24 cellular contexts compared by ENCODE assay signal in genomic region chr11:78957481-78958245, GRCh38.
DNase-seq lines count a peak whose midpoint lies in the region; ATAC-seq, FAIRE-seq and TF ChIP-seq lines count a peak whose summit lies in the region.
"Had no signal": no experiment of that assay in that cellular context is flagged by ENCODE, and none has a peak within 500 bp of the region (broad histone marks: within the 10 kb centered on the region; RNA-seq: fewer than 3 reads in every experiment).

No MANE protein-coding gene starts in this region.

- no peak overlapping the region for H2BK120ac ChIP-seq in IMR-90 (ENCODE audit: low read depth, low read length)

- WGBS in IMR-90 (ENCODE audit: extremely low coverage in 2 of 2, insufficient read length in 1 of 2), 2 experiments, result no CpG with 5 or more reads among the region's 5 CpGs
- 88% methylated on average over 3 of the region's 5 CpGs; no CpG with 5 or more reads in 1 of the 2 experiments for WGBS in mesodermal cell (ENCODE audit: insufficient coverage in 2 of 2), 2 experiments
- WGBS in stomach, 5 donors, result 66 to 80% (median 72%) methylated on average over 5 of the region's 5 CpGs

- H3K9me1 ChIP-seq in IMR-90 (ENCODE audit: insufficient read depth, low read length), result peaks cover 3% of the 10 kb centered on the region
- H3K9me1 ChIP-seq in endothelial cell of umbilical vein (replicated peaks; ENCODE audit: control insufficient read depth, extremely low read depth, insufficient read depth, low read length), result no peaks in the 10 kb centered on the region

- POLR2A ChIA-PET in IMR-90 (lab: Charles Lee; ENCODE audit: unreplicated experiment), result no interaction called here
- POLR2A ChIA-PET in endothelial cell of umbilical vein (lab: Charles Lee), result no interaction called here

- H3K9ac ChIP-seq in IMR-90 (ENCODE audit: low read depth, low read length), result no peak overlapping the region
- no peak overlapping the region for H3K9ac ChIP-seq in endothelial cell of umbilical vein (replicated peaks; ENCODE audit: extremely low read depth, insufficient read depth, low read length)

- H3K27ac ChIP-seq in IMR-90 (ENCODE audit: insufficient read depth, low read length), result peak overlapping the region; percentile 41; the same call in 1 of the 2 replicates
- no peak overlapping the region for H3K27ac ChIP-seq in endothelial cell of umbilical vein (ENCODE audit: insufficient read depth, low read depth, low read length)
- H3K27ac ChIP-seq in mesodermal cell (ENCODE audit: low read depth, low read length, severe bottlenecking), result peak overlapping the region; percentile 63
- no peak overlapping the region for H3K27ac ChIP-seq in stomach

- no peak for TF ChIP-seq EP300 in stomach (IDR thresholded peaks at IDR 0.05)

- H4K8ac ChIP-seq in IMR-90 (ENCODE audit: low read depth in 2 of 2, low read length in 2 of 2), result no peak overlapping the region

- intact Hi-C loops in IMR-90 (cut with micrococcal nuclease) (no loop called here), endothelial cell of umbilical vein (cut with micrococcal nuclease) (no loop called here), stomach (cut with DNase I; ENCODE audit: low total_unique reads) (no loop called here)

- no peaks in the 10 kb centered on the region for H3K27me3 ChIP-seq in IMR-90 (ENCODE audit: control insufficient read depth, insufficient read depth, low read length)
- peaks cover 0 to under 1% of the 10 kb centered on the region in 2 experiments for H3K27me3 ChIP-seq in endothelial cell of umbilical vein (ENCODE audit: control insufficient read depth in 2 of 2, insufficient read depth in 2 of 2, low read length in 2 of 2)
- H3K27me3 ChIP-seq in stomach, result peaks cover 0 to 20% (median 13%) of the 10 kb centered on the region in 3 donors

- H3K36me3 ChIP-seq in IMR-90 (ENCODE audit: control insufficient read depth, insufficient read depth, low read length) (no peaks in the 10 kb centered on the region), endothelial cell of umbilical vein (ENCODE audit: control insufficient read depth in 2 of 2, extremely low read depth in 1 of 2, insufficient read depth in 2 of 2, low read length in 2 of 2) (no peaks in the 10 kb centered on the region), mesodermal cell (ENCODE audit: control insufficient read depth, insufficient read depth, low read length) (no peaks in the 10 kb centered on the region), stomach (no peaks in the 10 kb centered on the region)

- TF ChIP-seq POLR2A in IMR-90 (IDR thresholded peaks at IDR 0.05; ENCODE audit: low read depth, low read length) (no peak), endothelial cell of umbilical vein (IDR thresholded peaks at IDR 0.05; ENCODE audit: low read depth, low read length) (no peak), stomach (IDR thresholded peaks at IDR 0.05) (no peak)

- BruUV-seq in IMR-90 (replicated peaks; lab: Mats Ljungman, UMichigan), result no TSS peak
- no TSS peak for BruUV-seq in endothelial cell of umbilical vein (replicated peaks; lab: Mats Ljungman, UMichigan)

- peaks cover 15% of the 10 kb centered on the region for H3K4me1 ChIP-seq in IMR-90 (ENCODE audit: control insufficient read depth, insufficient read depth, low read length)
- H3K4me1 ChIP-seq in endothelial cell of umbilical vein (ENCODE audit: control insufficient read depth, extremely low read depth, insufficient read depth, low read length), result peaks cover 7% of the 10 kb centered on the region
- H3K4me1 ChIP-seq in mesodermal cell (ENCODE audit: control insufficient read depth, insufficient read depth, low read length, poor library complexity, severe bottlenecking), result peaks cover 17% of the 10 kb centered on the region
- peaks cover 0 to 13% (median 4%) of the 10 kb centered on the region in 4 donors for H3K4me1 ChIP-seq in stomach

- H2BK20ac ChIP-seq in IMR-90 (ENCODE audit: low read depth, low read length), result no peak overlapping the region

- H3K4ac ChIP-seq in IMR-90 (ENCODE audit: low read depth, low read length), result no peak overlapping the region

- H3K4me3 ChIP-seq in IMR-90 (ENCODE audit: insufficient read depth, low read depth, low read length) (no peak overlapping the region), endothelial cell of umbilical vein (replicated peaks in 1 of 3; ENCODE audit: insufficient read depth in 1 of 3, low read depth in 1 of 3, low read length in 3 of 3) (no peak overlapping the region), mesodermal cell (ENCODE audit: extremely low read depth, insufficient read depth, low read length, poor library complexity, severe bottlenecking) (no peak overlapping the region), stomach (no peak overlapping the region)
- H3K4me3 ChIP-seq: lung had no signal

- H2BK15ac ChIP-seq in IMR-90 (ENCODE audit: low read depth, low read length), result no peak overlapping the region

- peak; percentile 31 for DNase-seq in AG08395 (ENCODE audit: low spot score)
- DNase-seq in IMR-90, result peak; percentile 63
- DNase-seq in endothelial cell of umbilical vein (ENCODE audit: low read depth, low spot score), result peak; percentile 33
- no peak for DNase-seq in activated naive CD4-positive, alpha-beta T cell treated with Interleukin-2 at 50 U/mL for 16 hours
- no peak for DNase-seq in DMS153 (lab: John Stamatoyannopoulos, UW)
- no peak for DNase-seq in stomach
- DNase-seq: activated CD4-positive, alpha-beta T cell treated with anti-CD3 and anti-CD28 coated beads for 48 hours; caudate nucleus; CD4-positive, alpha-beta T cell; effector CD8-positive, alpha-beta T cell; immature natural killer cell; MM.1S; natural killer cell; NCI-H187; NCI-H446 treated with DMSO at 0.1 percent for 48 hours; SIG-M5; stimulated activated naive CD8-positive, alpha-beta T cell treated with anti-CD3 and anti-CD28 coated beads, Interleukin-15, amount 100 ng/mL, for 72 hours; T-helper 9 cell had no signal

- no peak overlapping the region for H3K4me2 ChIP-seq in IMR-90 (ENCODE audit: low read depth, low read length)
- H3K4me2 ChIP-seq in endothelial cell of umbilical vein (ENCODE audit: insufficient read depth, low read length), result no peak overlapping the region

- H3K18ac ChIP-seq in IMR-90 (ENCODE audit: low read depth, low read length), result 0 out of 2 replicates have a peak overlapping the region, but pooled peaks have one; percentile 25

- dilution Hi-C loops in IMR-90 (cut with HindIII; ENCODE audit: low sequenced_read_pairs, unreplicated experiment), result no loop called here
- dilution Hi-C loops in endothelial cell of umbilical vein (cut with MboI; ENCODE audit: extremely low pct_ligation_motif_present, low sequenced_read_pairs), result no loop called here

- ATAC-seq in IMR-90 (ENCODE audit: low read depth) (peak; percentile 40), HG03095 (IDR thresholded peaks at IDR 0.05; ENCODE audit: unreplicated experiment) (no peak)
- ATAC-seq: activated naive CD4-positive, alpha-beta T cell treated with anti-CD3 and anti-CD28 coated beads, Interleukin-2, amount 50 U/mL, for 72 hours; natural killer cell; stimulated activated naive CD8-positive, alpha-beta T cell treated with anti-CD3 and anti-CD28 coated beads, Interleukin-15, amount 100 ng/mL, for 72 hours had no signal

- no peak overlapping the region for H3K14ac ChIP-seq in IMR-90 (replicated peaks; ENCODE audit: low read depth, low read length)

- H2BK5ac ChIP-seq in IMR-90 (ENCODE audit: low read depth, low read length, poor library complexity, severe bottlenecking), result no peak overlapping the region

- peak; percentile 67 for FAIRE-seq in endothelial cell of umbilical vein (lab: Jason Lieb, UNC)
- FAIRE-seq: GM12892, H1 had no signal

- H2AFZ ChIP-seq in IMR-90 (replicated peaks; ENCODE audit: low read length, poor library complexity) (no peak overlapping the region), endothelial cell of umbilical vein (ENCODE audit: low read depth, low read length) (peak overlapping the region; percentile 45)

- no peaks in the 10 kb centered on the region for H4K20me1 ChIP-seq in IMR-90 (ENCODE audit: insufficient read depth, low read length)
- no peaks in the 10 kb centered on the region for H4K20me1 ChIP-seq in endothelial cell of umbilical vein (replicated peaks; ENCODE audit: control insufficient read depth, extremely low read depth, insufficient read depth, low read length)

- H3K56ac ChIP-seq in IMR-90 (ENCODE audit: extremely low read depth, insufficient read depth, low read length), result no peak overlapping the region

- in situ Hi-C loops in IMR-90 (cut with MboI; ENCODE audit: low sequenced_read_pairs), result loop anchor here (5.0 kb wide), 1 partner anchor 310 kb away; no protein-coding TSS in a partner anchor

- H3K23ac ChIP-seq in IMR-90 (ENCODE audit: low read depth, low read length), result no peak overlapping the region

- TF ChIP-seq CTCF in IMR-90 (conservative IDR thresholded peaks at IDR 0.05; ENCODE audit: low read depth, low read length) (no peak), endothelial cell of umbilical vein (IDR thresholded peaks at IDR 0.05; ENCODE audit: extremely low read depth in 1 of 2, insufficient read depth in 1 of 2, low read depth in 1 of 2, low read length in 2 of 2) (no peak), stomach (IDR thresholded peaks at IDR 0.05) (no peak)

- H3K9me3 ChIP-seq in IMR-90 (ENCODE audit: control insufficient read depth, insufficient read depth, low read length), result no peaks in the 10 kb centered on the region
- H3K9me3 ChIP-seq in endothelial cell of umbilical vein (replicated peaks; ENCODE audit: control insufficient read depth, insufficient read depth, low read length), result no peaks in the 10 kb centered on the region
- H3K9me3 ChIP-seq in mesodermal cell (ENCODE audit: control insufficient read depth, low read length), result no peaks in the 10 kb centered on the region
- H3K9me3 ChIP-seq in stomach, result no peaks in the 10 kb centered on the region

- no peak for TF ChIP-seq RAD21 in IMR-90 (IDR thresholded peaks at IDR 0.05; ENCODE audit: low read length)

- CTCF ChIA-PET in IMR-90 (lab: Yijun Ruan, JAX) (interaction anchor here (0.7 to 1.6 kb wide), 3 partner anchors 17 to 312 kb away, joined by 3 to 8 read pairs (median 5); no protein-coding TSS in a partner anchor), endothelial cell of umbilical vein (lab: Charles Lee) (interaction anchor here (1.3 to 4.4 kb wide), 4 partner anchors 11 to 311 kb away, joined by 3 to 45 read pairs (median 4); no protein-coding TSS in a partner anchor)

- no peaks in the 10 kb centered on the region for H3K79me2 ChIP-seq in endothelial cell of umbilical vein (ENCODE audit: control insufficient read depth, insufficient read depth, low read length)

- H2AK9ac ChIP-seq in IMR-90 (replicated peaks; ENCODE audit: low read depth, low read length, poor library complexity), result no peak overlapping the region

- no peaks in the 10 kb centered on the region for H3K79me1 ChIP-seq in IMR-90 (ENCODE audit: low read depth in 1 of 2, low read length in 2 of 2)

- no peak overlapping the region for H2AK5ac ChIP-seq in IMR-90 (ENCODE audit: low read depth, low read length)

- peak overlapping the region; percentile 16; the same call in 1 of the 2 replicates for H4K5ac ChIP-seq in IMR-90 (ENCODE audit: low read depth, low read length)

- H4K91ac ChIP-seq in IMR-90 (ENCODE audit: insufficient read depth, low read depth, low read length), result no peak overlapping the region

TF ChIP-seq in IMR-90, 13 proteins besides CTCF, POLR2A, EP300 and RAD21 (continues in another document):
- TF ChIP-seq MAFK (IDR thresholded peaks at IDR 0.05; ENCODE audit: low read depth, low read length), result no peak

TF ChIP-seq in endothelial cell of umbilical vein, 7 proteins besides CTCF, POLR2A, EP300 and RAD21 (continues in another document):
- no peak for TF ChIP-seq MYC (IDR thresholded peaks at IDR 0.05; ENCODE audit: low read depth, low read length)

Comparison
In these comparisons a context has a peak if more than half of its experiments do, and no peak if none do; other contexts are left out.
1. DNase-seq: peak in AG08395 (single experiment), IMR-90 (single experiment) and endothelial cell of umbilical vein (single experiment); none in activated naive CD4-positive, alpha-beta T cell treated with Interleukin-2 at 50 U/mL for 16 hours (single experiment), DMS153 (single experiment) and stomach (single experiment).
2. H3K27ac ChIP-seq: peak in IMR-90 (single experiment) and mesodermal cell (single experiment); none in endothelial cell of umbilical vein (single experiment) and stomach (0 of 5).